11 cellular contexts compared by ENCODE assay signal in genomic region chr4:99117876-99118693, GRCh38. TPM values are rescaled to one million over a fixed set of nuclear protein-coding genes. Genes with fewer than 3 reads are reported as not detected.
DNase-seq lines count a peak whose midpoint lies in the region; ATAC-seq and TF ChIP-seq lines count a peak whose summit lies in the region.
"Had no signal": no experiment of that assay in that cellular context is flagged by ENCODE, and none has a peak within 500 bp of the region (broad histone marks: within the 10 kb centered on the region; RNA-seq: fewer than 3 reads in every experiment).

No MANE protein-coding gene starts in this region.

- H3F3A ChIP-seq in PC-3 (ENCODE audit: low read length, unreplicated experiment) = no peaks in the 10 kb centered on the region

- no peak overlapping the region for H3K9ac ChIP-seq in PC-3 (ENCODE audit: low read length)

- no peak for TF ChIP-seq POLR2A in heart left ventricle (IDR thresholded peaks at IDR 0.05)

- no peaks in the 10 kb centered on the region for H3K9me2 ChIP-seq in PC-3 (replicated peaks; ENCODE audit: low read length)

- H2AFZ ChIP-seq in PC-3 (ENCODE audit: low read length) = peak overlapping the region; percentile 58

- no peaks in the 10 kb centered on the region for H3K27me3 Mint-ChIP-seq in type B pancreatic cell
- H3K27me3 Mint-ChIP-seq in CD4-positive, alpha-beta T cell = no peaks in the 10 kb centered on the region

- H3K27me3 ChIP-seq in heart left ventricle (no peaks in the 10 kb centered on the region), PC-3 (ENCODE audit: low read length) (no peaks in the 10 kb centered on the region)
- H3K27me3 ChIP-seq in CD4-positive, alpha-beta T cell (ENCODE audit: control insufficient read depth, insufficient read depth, low read length) = no peaks in the 10 kb centered on the region

- ATAC-seq in heart left ventricle (no peak), Right ventricle myocardium inferior (no peak), PC-3 (no peak)
- ATAC-seq in CD4-positive, alpha-beta T cell (ENCODE audit: poor library complexity) = no peak

- no TSS peak for BruUV-seq in PC-3 (replicated peaks; lab: Mats Ljungman, UMichigan)

- peaks cover 0 to 3% (median 0%) of the 10 kb centered on the region in 12 donors for H3K4me1 ChIP-seq in heart left ventricle
- H3K4me1 ChIP-seq in PC-3 (ENCODE audit: insufficient read depth, low read length) = no peaks in the 10 kb centered on the region

- no peak for DNase-seq in heart left ventricle
- DNase-seq in Right ventricle myocardium inferior (ENCODE audit: missing footprints) = no peak
- peak; percentile 51 for DNase-seq in PC-3
- peak; percentile 49 for DNase-seq in fibroblast of mammary gland (ENCODE audit: low read depth)
- no peak for DNase-seq in type B pancreatic cell (ENCODE audit: extremely low spot score, unreplicated experiment)
- DNase-seq in activated CD4-positive, alpha-beta T cell treated with anti-CD3 and anti-CD28 coated beads, Interleukin-2, amount 50 U/mL, for 4 hours = no peak
- DNase-seq in NK-92 (lab: John Stamatoyannopoulos, UW; ENCODE audit: unreplicated experiment) = no peak
- DNase-seq in CD4-positive, alpha-beta T cell = no peak
- DNase-seq: effector memory CD4-positive, alpha-beta T cell; T1000 had no signal

- intact Hi-C loops in heart left ventricle (cut with DNase I) (loop anchor here in 9 of 10 donors (1.0 to 5.0 kb wide), 6 partner anchors 286 to 345 kb away; no protein-coding TSS in a partner anchor), Right ventricle myocardium inferior (cut with DNase I) (loop anchor here (1.0 kb wide), 1 partner anchor 287 kb away; no protein-coding TSS in a partner anchor), PC-3 (cut with micrococcal nuclease) (loop anchor here (1.0 kb wide), 2 partner anchors 287 to 345 kb away; no protein-coding TSS in a partner anchor)
- intact Hi-C loops in CD4-positive, alpha-beta T cell (cut with DNase I, micrococcal nuclease) = loop anchor here (1.0 to 10.0 kb wide), 5 partner anchors 287 to 947 kb away; no protein-coding TSS in a partner anchor

- H3K4me3 ChIP-seq in heart left ventricle (no peak overlapping the region), PC-3 (ENCODE audit: low read length) (peak overlapping the region; percentile 4; the same call in 1 of the 2 replicates), fibroblast of mammary gland (ENCODE audit: control insufficient read depth, low read depth, low read length) (no peak overlapping the region)

- peak overlapping the region; percentile 58 for H3K4me2 ChIP-seq in PC-3 (ENCODE audit: low read length)

- no peaks in the 10 kb centered on the region for H3K4me1 Mint-ChIP-seq in type B pancreatic cell (ENCODE audit: unreplicated experiment)
- no peaks in the 10 kb centered on the region for H3K4me1 Mint-ChIP-seq in CD4-positive, alpha-beta T cell (ENCODE audit: low read depth)

- no peak overlapping the region for H3K4me3 Mint-ChIP-seq in type B pancreatic cell
- H3K4me3 Mint-ChIP-seq in CD4-positive, alpha-beta T cell = no peak overlapping the region

- no peak overlapping the region for H3K27ac Mint-ChIP-seq in type B pancreatic cell
- no peak overlapping the region for H3K27ac Mint-ChIP-seq in CD4-positive, alpha-beta T cell

- no peaks in the 10 kb centered on the region for H3K79me2 ChIP-seq in PC-3 (ENCODE audit: low read length)

- H4K20me1 ChIP-seq in PC-3 (ENCODE audit: low read length) = no peaks in the 10 kb centered on the region

- POLR2A ChIA-PET in PC-3 (lab: Charles Lee; ENCODE audit: unreplicated experiment) = no interaction called here
- POLR2A ChIA-PET in CD4-positive, alpha-beta T cell (lab: Charles Lee) = no interaction called here

- no peaks in the 10 kb centered on the region for H3K36me3 Mint-ChIP-seq in type B pancreatic cell
- no peaks in the 10 kb centered on the region for H3K36me3 Mint-ChIP-seq in CD4-positive, alpha-beta T cell (ENCODE audit: low read depth)

- H3K9me3 Mint-ChIP-seq in type B pancreatic cell = peaks cover 8% of the 10 kb centered on the region
- H3K9me3 Mint-ChIP-seq in CD4-positive, alpha-beta T cell = no peaks in the 10 kb centered on the region

- H3K36me3 ChIP-seq in heart left ventricle (no peaks in the 10 kb centered on the region), PC-3 (ENCODE audit: low read depth, low read length) (no peaks in the 10 kb centered on the region)

- CTCF ChIA-PET in PC-3 (lab: Charles Lee) = interaction anchor here (0.8 kb wide), 1 partner anchor 294 kb away, joined by 6 read pairs; no protein-coding TSS in a partner anchor
- CTCF ChIA-PET in CD4-positive, alpha-beta T cell (lab: Charles Lee) = no interaction called here

- no peak overlapping the region for H3K27ac ChIP-seq in heart left ventricle
- H3K27ac ChIP-seq in PC-3 (ENCODE audit: low read length) = no peak overlapping the region
- H3K27ac ChIP-seq in CD4-positive, alpha-beta T cell (ENCODE audit: low read depth, low read length) = no peak overlapping the region

- peak in 11 of 12 donors; percentile 26 to 68 (median 51) for TF ChIP-seq CTCF in heart left ventricle (IDR thresholded peaks at IDR 0.05)
- TF ChIP-seq CTCF in PC-3 (conservative IDR thresholded peaks at IDR 0.05; ENCODE audit: low read depth, low read length) = peak; percentile 63
- TF ChIP-seq CTCF in fibroblast of mammary gland (conservative IDR thresholded peaks at IDR 0.05; ENCODE audit: control insufficient read depth, insufficient read depth, low read depth, low read length) = peak; percentile 40
- TF ChIP-seq CTCF in type B pancreatic cell (conservative IDR thresholded peaks at IDR 0.05) = peak; percentile 60
- TF ChIP-seq CTCF in CD4-positive, alpha-beta T cell (IDR thresholded peaks at IDR 0.05) = no peak

- H3K9me3 ChIP-seq in heart left ventricle (no peaks in the 10 kb centered on the region), PC-3 (ENCODE audit: low read length) (no peaks in the 10 kb centered on the region)
- H3K9me3 ChIP-seq in CD4-positive, alpha-beta T cell (ENCODE audit: control insufficient read depth, low read length) = no peaks in the 10 kb centered on the region

- WGBS in heart left ventricle, 4 donors = 40 to 68% (median 54%) methylated on average over 9 of the region's 9 CpGs

RNA-seq across cellular contexts. Expression of gene ADH4, which starts 26.0 kb away (rescaled TPM):
- not detected for total RNA-seq in heart left ventricle
- under 1 TPM in 1 of 2 donors, not detected in 1; 0.12 TPM for polyA plus RNA-seq in heart left ventricle
- not detected for total RNA-seq in Right ventricle myocardium inferior
- not detected in 2 replicates for total RNA-seq in PC-3 (2014; rRNA removed)
- 3.7 and 17.7 TPM in 2 replicates for total RNA-seq in type B pancreatic cell (ENCODE audit: low replicate concordance)
- not detected for total RNA-seq in CD4-positive, alpha-beta T cell
- total RNA-seq: pulmonary artery endothelial cell had no signal

RNA-seq across cellular contexts. Expression of gene ADH5, which starts 29.5 kb away (rescaled TPM):
- total RNA-seq in heart left ventricle (100 to 1,000 TPM; 122 to 246 (median 145) TPM), Right ventricle myocardium inferior (193 TPM), PC-3 (2014; rRNA removed) (83.1 and 94.5 TPM in 2 replicates), type B pancreatic cell (ENCODE audit: low replicate concordance) (141 and 161 TPM in 2 replicates)
- polyA plus RNA-seq in heart left ventricle = 100 to 1,000 TPM; 104 to 135 TPM
- 10 to 100 TPM; 49.1 to 52.0 TPM for total RNA-seq in CD4-positive, alpha-beta T cell

Comparison
In these comparisons a context has a peak if more than half of its experiments do, and no peak if none do; other contexts are left out.
1. DNase-seq: peak in PC-3 (single experiment) and fibroblast of mammary gland (single experiment); none in heart left ventricle (0 of 5), Right ventricle myocardium inferior (single experiment), type B pancreatic cell (single experiment), activated CD4-positive, alpha-beta T cell treated with anti-CD3 and anti-CD28 coated beads, Interleukin-2, amount 50 U/mL, for 4 hours (0 of 2), NK-92 (single experiment) and CD4-positive, alpha-beta T cell (0 of 10).